Comparison of ENCODE assay signal across 18 cellular contexts in the genomic region with DNA sequence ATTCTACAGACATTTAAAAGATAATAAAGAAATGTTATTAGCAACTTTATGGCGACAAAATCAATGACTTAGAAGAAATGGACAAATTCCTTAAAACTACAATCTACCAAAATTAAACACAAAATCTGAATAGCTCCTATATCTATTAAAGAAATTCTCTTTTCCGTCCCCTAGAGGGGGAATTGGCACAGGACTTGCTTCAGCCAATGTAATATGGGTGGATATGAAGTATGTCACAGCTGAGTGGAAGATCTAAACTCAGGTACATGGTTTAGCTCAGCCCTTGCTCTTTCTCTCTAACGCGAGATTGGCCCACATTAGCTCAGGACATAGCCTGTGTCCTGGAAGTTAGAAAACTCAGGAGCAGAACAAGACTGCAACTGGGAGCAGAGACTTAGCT.
DNase-seq lines count a peak whose midpoint lies in the region; ATAC-seq, FAIRE-seq and TF ChIP-seq lines count a peak whose summit lies in the region.
"Had no signal": no experiment of that assay in that cellular context is flagged by ENCODE, and none has a peak within 500 bp of the region (broad histone marks: within the 10 kb centered on the region; RNA-seq: fewer than 3 reads in every experiment).

No MANE protein-coding gene starts in this region.

- H2BK12ac ChIP-seq in H1 (ENCODE audit: low read depth, low read length): no peak overlapping the region

- H2BK20ac ChIP-seq in H1 (ENCODE audit: low read length): no peak overlapping the region

- 89% methylated on average over 4 of the region's 4 CpGs; no CpG with 5 or more reads in 1 of the 2 experiments for WGBS in H1 (ENCODE audit: extremely low coverage in 1 of 2, insufficient coverage in 1 of 2, insufficient read length in 1 of 2, insufficient replicate concordance in 2 of 2, low coverage in 1 of 2, low lambda C conversion rate in 2 of 2, missing lambda C conversion rate in 1 of 2), 2 experiments
- WGBS in gastroesophageal sphincter (ENCODE audit: low coverage in 1 of 2), 2 donors: 53 to 64% methylated on average over 3 to 4 of the region's 4 CpGs

- no peaks in the 10 kb centered on the region for H4K20me1 ChIP-seq in H1 (replicated peaks in 1 of 2; ENCODE audit: control insufficient read depth in 1 of 2, insufficient read depth in 2 of 2, low read length in 2 of 2)

- POLR2A ChIA-PET in H1 (lab: Charles Lee; ENCODE audit: partially characterized antibody): no interaction called here

- H3K4me3 Mint-ChIP-seq in osteocyte (ENCODE audit: unreplicated experiment): no peak overlapping the region
- H3K4me3 Mint-ChIP-seq: activated naive CD8-positive, alpha-beta T cell treated with anti-CD3 and anti-CD28 coated beads, Interleukin-2, amount 50 U/mL, for 24 hours had no signal

- no peaks in the 10 kb centered on the region for H3K23me2 ChIP-seq in H1 (ENCODE audit: low read depth, low read length)

- H3K36me3 ChIP-seq in H1 (ENCODE audit: control insufficient read depth in 2 of 4, insufficient read depth in 4 of 4, low read length in 3 of 4) (no peaks in the 10 kb centered on the region), gastroesophageal sphincter (no peaks in the 10 kb centered on the region)
- H3K36me3 ChIP-seq: tibial nerve had no signal

- H3K4me3 ChIP-seq in H1 (ENCODE audit: extremely low read depth in 1 of 4, insufficient read depth in 2 of 4, low read depth in 3 of 4, low read length in 4 of 4): no peak overlapping the region
- no peak overlapping the region for H3K4me3 ChIP-seq in gastroesophageal sphincter
- H3K4me3 ChIP-seq: tibial nerve had no signal

- TF ChIP-seq EP300 in H1 (IDR thresholded peaks at IDR 0.05; ENCODE audit: borderline replicate concordance in 1 of 2, low read depth in 2 of 2, low read length in 2 of 2): no peak
- TF ChIP-seq EP300 in gastroesophageal sphincter (IDR thresholded peaks at IDR 0.05): no peak

- CTCF ChIA-PET in H1 (lab: Charles Lee; ENCODE audit: partially characterized antibody): interaction anchor here (0.8 to 1.9 kb wide), 6 partner anchors 9 to 364 kb away, joined by 3 to 6 read pairs (median 3); no protein-coding TSS in a partner anchor

- no peaks in the 10 kb centered on the region for H3K9me3 Mint-ChIP-seq in osteocyte (ENCODE audit: unreplicated experiment)
- H3K9me3 Mint-ChIP-seq: activated naive CD8-positive, alpha-beta T cell treated with anti-CD3 and anti-CD28 coated beads, Interleukin-2, amount 50 U/mL, for 24 hours had no signal

- H3K79me1 ChIP-seq in H1 (ENCODE audit: low read depth, low read length): no peaks in the 10 kb centered on the region

- H3K9me3 ChIP-seq in H1 (ENCODE audit: insufficient read depth in 2 of 2, low read depth in 1 of 2, low read length in 1 of 2) (no peaks in the 10 kb centered on the region), gastroesophageal sphincter (no peaks in the 10 kb centered on the region)
- H3K9me3 ChIP-seq: tibial nerve had no signal

- H3K23ac ChIP-seq in H1 (ENCODE audit: insufficient read length): no peak overlapping the region

- TF ChIP-seq POLR2A in H1 (IDR thresholded peaks at IDR 0.05; ENCODE audit: control extremely low read depth in 1 of 2, low read depth in 2 of 2, low read length in 2 of 2): no peak
- no peak for TF ChIP-seq POLR2A in gastroesophageal sphincter (IDR thresholded peaks at IDR 0.05)

- peak; percentile 2 for DNase-seq in NCI-H82 (lab: John Stamatoyannopoulos, UW)
- no peak for DNase-seq in NCI-H82 treated with DMSO at 0.1 percent for 48 hours (lab: John Stamatoyannopoulos, UW; ENCODE audit: unreplicated experiment)
- DNase-seq in OCI-M1 (lab: John Stamatoyannopoulos, UW): peak; percentile 50
- no peak for DNase-seq in H1 (ENCODE audit: low read depth in 1 of 2, low spot score in 2 of 2)
- DNase-seq in osteocyte (ENCODE audit: extremely low spot score, unreplicated experiment): no peak
- DNase-seq in GM20000 (ENCODE audit: low spot score): no peak
- DNase-seq: activated naive CD8-positive, alpha-beta T cell treated with anti-CD3 and anti-CD28 coated beads, Interleukin-2, amount 50 U/mL, for 24 hours; DMS153; glutamatergic neuron; Kasumi-1; kidney glomerular epithelial cell; NCI-H2081 treated with DMSO at 0.1 percent for 48 hours; stimulated activated CD4-positive, alpha-beta T cell treated with anti-CD3 and anti-CD28 coated beads, Interleukin-2, amount 100 ng/mL, for 24 hours; SW 1271 had no signal

- FAIRE-seq in H1 (lab: Jason Lieb, UNC): no peak

- H3K36me3 Mint-ChIP-seq in osteocyte (ENCODE audit: unreplicated experiment): no peaks in the 10 kb centered on the region

- H3K18ac ChIP-seq in H1 (ENCODE audit: extremely low read depth, low read length): no peak overlapping the region

- H3K79me2 ChIP-seq in H1 (ENCODE audit: control insufficient read depth in 1 of 2, insufficient read depth in 2 of 2, low read length in 2 of 2): no peaks in the 10 kb centered on the region

- H3K14ac ChIP-seq in H1 (ENCODE audit: insufficient read length): no peak overlapping the region

- H2AFZ ChIP-seq in H1 (ENCODE audit: low read length): no peak overlapping the region

- H4K8ac ChIP-seq in H1 (ENCODE audit: extremely low read depth, insufficient read depth, low read length): no peak overlapping the region

- H2BK5ac ChIP-seq in H1 (ENCODE audit: low read depth, low read length): no peak overlapping the region

- no peaks in the 10 kb centered on the region for H3K27me3 ChIP-seq in H1 (replicated peaks in 1 of 4; ENCODE audit: control insufficient read depth in 3 of 4, extremely low read depth in 1 of 4, insufficient read depth in 3 of 4, low read length in 3 of 4)
- H3K27me3 ChIP-seq in gastroesophageal sphincter: no peaks in the 10 kb centered on the region
- H3K27me3 ChIP-seq: tibial nerve had no signal

- no peaks in the 10 kb centered on the region for H3K4me1 ChIP-seq in H1 (replicated peaks in 1 of 4; ENCODE audit: control insufficient read depth in 3 of 4, insufficient read depth in 4 of 4, low read length in 3 of 4)
- no peaks in the 10 kb centered on the region for H3K4me1 ChIP-seq in gastroesophageal sphincter
- H3K4me1 ChIP-seq: tibial nerve had no signal

- H2AK5ac ChIP-seq in H1 (ENCODE audit: low read depth, low read length): no peak overlapping the region

- H2BK15ac ChIP-seq in H1 (ENCODE audit: low read length): no peak overlapping the region

- H3K9ac ChIP-seq in H1 (replicated peaks in 1 of 4; ENCODE audit: extremely low read depth in 1 of 4, low read depth in 3 of 4, low read length in 3 of 4): no peak overlapping the region

- no peak overlapping the region for H4K5ac ChIP-seq in H1 (ENCODE audit: insufficient read length, low read depth, low read length)

- ATAC-seq in gastroesophageal sphincter (no peak), HG03520 (IDR thresholded peaks at IDR 0.05; ENCODE audit: unreplicated experiment) (no peak)
- ATAC-seq: activated CD4-positive, CD25-positive, alpha-beta regulatory T cell treated with anti-CD3 and anti-CD28 coated beads, Interleukin-2, amount 50 U/mL, for 24 hours; activated naive CD8-positive, alpha-beta T cell treated with anti-CD3 and anti-CD28 coated beads, Interleukin-2, amount 50 U/mL, for 24 hours had no signal

- H3K56ac ChIP-seq in H1 (replicated peaks; ENCODE audit: insufficient read length, low read depth, low read length): no peak overlapping the region

- H3K4ac ChIP-seq in H1 (replicated peaks; ENCODE audit: insufficient read length, low read depth, low read length): no peak overlapping the region

- TF ChIP-seq CTCF in H1 (IDR thresholded peaks at IDR 0.05; ENCODE audit: control extremely low read depth in 1 of 3, insufficient read depth in 1 of 3, low read depth in 1 of 3, low read length in 3 of 3) (no peak), osteocyte (IDR thresholded peaks at IDR 0.05) (peak; percentile 26), GM20000 (IDR thresholded peaks at IDR 0.05; ENCODE audit: extremely low read depth, missing control alignments) (no peak), gastroesophageal sphincter (IDR thresholded peaks at IDR 0.05) (no peak)

- no peak overlapping the region for H4K91ac ChIP-seq in H1 (replicated peaks; ENCODE audit: insufficient read length, low read length)

- H3K27ac Mint-ChIP-seq in osteocyte (ENCODE audit: unreplicated experiment): no peak overlapping the region
- H3K27ac Mint-ChIP-seq: activated naive CD8-positive, alpha-beta T cell treated with anti-CD3 and anti-CD28 coated beads, Interleukin-2, amount 50 U/mL, for 24 hours had no signal

- H3K27me3 Mint-ChIP-seq in osteocyte (ENCODE audit: unreplicated experiment): peaks cover 31% of the 10 kb centered on the region
- H3K27me3 Mint-ChIP-seq: activated naive CD8-positive, alpha-beta T cell treated with anti-CD3 and anti-CD28 coated beads, Interleukin-2, amount 50 U/mL, for 24 hours had no signal

- no peak overlapping the region for H3K27ac ChIP-seq in H1 (ENCODE audit: low read depth, low read length)
- H3K27ac ChIP-seq in gastroesophageal sphincter: no peak overlapping the region
- H3K27ac ChIP-seq: tibial nerve had no signal

- no peak overlapping the region for H2BK120ac ChIP-seq in H1 (replicated peaks; ENCODE audit: low read depth, low read length)

- no peak overlapping the region for H3K4me2 ChIP-seq in H1 (ENCODE audit: insufficient read depth in 1 of 2, low read depth in 2 of 2, low read length in 2 of 2)

- H3K4me1 Mint-ChIP-seq in osteocyte (ENCODE audit: unreplicated experiment): no peaks in the 10 kb centered on the region
- H3K4me1 Mint-ChIP-seq: activated naive CD8-positive, alpha-beta T cell treated with anti-CD3 and anti-CD28 coated beads, Interleukin-2, amount 50 U/mL, for 24 hours had no signal

- peak; percentile 13 to 16; a peak in 2 of 4 replicates for TF ChIP-seq RAD21 in H1 (IDR thresholded peaks at IDR 0.05 in 1 of 2, conservative IDR thresholded peaks at IDR 0.05 in 1 of 2; ENCODE audit: low read depth in 2 of 2, low read length in 2 of 2)

TF ChIP-seq in H1, 55 proteins besides CTCF, POLR2A, EP300 and RAD21:
- TF ChIP-seq POU5F1 (IDR thresholded peaks at IDR 0.05; ENCODE audit: low read depth, low read length) (no peak), EZH2 (IDR thresholded peaks at IDR 0.05; ENCODE audit: low read depth, low read length, severe bottlenecking) (no peak), CHD2 (IDR thresholded peaks at IDR 0.05; ENCODE audit: low read length) (no peak), EGR1 (IDR thresholded peaks at IDR 0.05; ENCODE audit: borderline replicate concordance, low read depth, low read length) (no peak), NANOG (IDR thresholded peaks at IDR 0.05; ENCODE audit: insufficient read depth, low read depth, low read length, poor library complexity, severe bottlenecking) (no peak), BACH1 (IDR thresholded peaks at IDR 0.05; ENCODE audit: low read length) (no peak)

Comparison
In these comparisons a context has a peak if more than half of its experiments do, and no peak if none do; other contexts are left out.
1. DNase-seq: peak in NCI-H82 (single experiment) and OCI-M1 (single experiment); none in NCI-H82 treated with DMSO at 0.1 percent for 48 hours (single experiment), H1 (0 of 2), osteocyte (single experiment) and GM20000 (single experiment).